24 cellular contexts compared by ENCODE assay signal in the genomic region with DNA sequence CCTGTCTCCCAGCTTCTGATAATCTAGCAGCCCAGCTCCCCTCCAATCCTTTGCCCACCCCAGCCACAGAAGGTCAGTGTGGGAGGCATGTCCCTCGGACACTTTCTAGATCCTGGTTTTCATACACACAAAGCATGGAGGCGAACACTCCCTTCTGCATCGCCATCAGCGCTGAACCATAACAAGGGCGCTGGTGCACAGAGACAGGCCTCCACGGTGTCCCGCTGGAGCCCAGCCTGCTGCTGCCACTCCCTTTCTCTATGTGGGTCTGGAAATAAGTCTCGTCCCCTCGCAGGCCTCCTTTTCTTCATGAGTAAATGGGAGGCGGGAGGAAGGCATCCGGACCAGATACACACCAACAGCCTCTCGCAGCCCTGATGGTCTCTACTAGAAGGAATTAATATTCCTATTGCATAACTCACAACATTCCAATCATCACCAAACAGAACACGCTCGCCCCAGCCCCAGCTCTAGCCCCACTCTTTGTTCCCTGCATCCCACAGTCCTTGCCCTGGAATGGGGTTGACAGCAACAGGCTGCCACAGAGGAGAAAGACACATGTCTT. TPM values are rescaled to one million over a fixed set of nuclear protein-coding genes. Genes with fewer than 3 reads are reported as not detected.
DNase-seq lines count a peak whose midpoint lies in the region; TF ChIP-seq lines count a peak whose summit lies in the region.
"Had no signal": no experiment of that assay in that cellular context is flagged by ENCODE, and none has a peak within 500 bp of the region (broad histone marks: within the 10 kb centered on the region; RNA-seq: fewer than 3 reads in every experiment).

No MANE protein-coding gene starts in this region.

- H3K4me3 Mint-ChIP-seq in nephron: no peak overlapping the region
- H3K4me3 Mint-ChIP-seq in activated CD4-positive, alpha-beta T cell treated with anti-CD3 and anti-CD28 coated beads, Interleukin-2, amount 10 ng/mL, durations not matched to agents 24 days and 14 days: no peak overlapping the region
- H3K4me3 Mint-ChIP-seq: CD4-positive, alpha-beta T cell; endodermal cell; immature natural killer cell; T-helper 17 cell; type B pancreatic cell had no signal

- H3K36me3 Mint-ChIP-seq in nephron (ENCODE audit: low read depth): no peaks in the 10 kb centered on the region
- no peaks in the 10 kb centered on the region for H3K36me3 Mint-ChIP-seq in activated CD4-positive, alpha-beta T cell treated with anti-CD3 and anti-CD28 coated beads, Interleukin-2, amount 10 ng/mL, durations not matched to agents 24 days and 14 days (ENCODE audit: low read depth)
- H3K36me3 Mint-ChIP-seq: activated naive CD4-positive, alpha-beta T cell treated with anti-CD3 and anti-CD28 coated beads, Interleukin-2, amount 50 U/mL, for 72 hours; immature natural killer cell; type B pancreatic cell had no signal

- intact Hi-C loops in activated CD4-positive, alpha-beta T cell treated with anti-CD3 and anti-CD28 coated beads, Interleukin-2, amount 10 ng/mL, durations not matched to agents 24 days and 14 days (cut with micrococcal nuclease): no loop called here

- peaks cover 17% of the 10 kb centered on the region for H3K4me1 Mint-ChIP-seq in nephron
- peaks cover 12% of the 10 kb centered on the region for H3K4me1 Mint-ChIP-seq in activated CD4-positive, alpha-beta T cell treated with anti-CD3 and anti-CD28 coated beads, Interleukin-2, amount 10 ng/mL, durations not matched to agents 24 days and 14 days

- in situ Hi-C loops in ACHN (cut with HindIII; ENCODE audit: low pct_ligation_motif_present, low pct_unique_long_range_greater_than_20kb, low sequenced_read_pairs): no loop called here

- DNase-seq in AG08395 (ENCODE audit: low spot score): peak; percentile 65
- DNase-seq in ELR (ENCODE audit: low read depth): peak; percentile 33
- peak; percentile 43 for DNase-seq in astrocyte of the hippocampus (ENCODE audit: low read depth, low spot score)
- DNase-seq in NCI-H2227 treated with DMSO at 0.1 percent for 48 hours (lab: John Stamatoyannopoulos, UW): no peak
- DNase-seq in activated CD4-positive, alpha-beta T cell treated with anti-CD3 and anti-CD28 coated beads, Interleukin-2, amount 10 ng/mL, durations not matched to agents 24 days and 14 days: no peak
- DNase-seq in SW 1271 (lab: John Stamatoyannopoulos, UW): no peak
- no peak for DNase-seq in ACHN
- DNase-seq: activated T-cell treated with anti-CD3 and anti-CD28 coated beads for 4 hours; aorta; caudate nucleus; CD4-positive, alpha-beta T cell; endodermal cell; hippocampal formation; immature natural killer cell; left lung; mesendoderm; NCI-H1417; NCI-H2081; NCI-H774; stimulated activated CD4-positive, alpha-beta T cell treated with anti-CD3 and anti-CD28 coated beads, Interleukin-2, amount 100 ng/mL, for 48 hours; T-helper 17 cell had no signal

- peak overlapping the region; percentile 33 to 53 (median 50) for H3K27ac Mint-ChIP-seq in nephron
- H3K27ac Mint-ChIP-seq in activated CD4-positive, alpha-beta T cell treated with anti-CD3 and anti-CD28 coated beads, Interleukin-2, amount 10 ng/mL, durations not matched to agents 24 days and 14 days: no peak overlapping the region
- H3K27ac Mint-ChIP-seq: activated naive CD4-positive, alpha-beta T cell treated with anti-CD3 and anti-CD28 coated beads, Interleukin-2, amount 50 U/mL, for 72 hours; CD4-positive, alpha-beta T cell; immature natural killer cell; T-helper 17 cell; type B pancreatic cell had no signal

- H3K9me3 Mint-ChIP-seq in nephron: peaks cover 6% of the 10 kb centered on the region
- H3K9me3 Mint-ChIP-seq in activated CD4-positive, alpha-beta T cell treated with anti-CD3 and anti-CD28 coated beads, Interleukin-2, amount 10 ng/mL, durations not matched to agents 24 days and 14 days: no peaks in the 10 kb centered on the region
- H3K9me3 Mint-ChIP-seq: activated naive CD4-positive, alpha-beta T cell treated with anti-CD3 and anti-CD28 coated beads, Interleukin-2, amount 50 U/mL, for 72 hours; CD4-positive, alpha-beta T cell; endodermal cell; type B pancreatic cell had no signal

- no peak for TF ChIP-seq CTCF in nephron (IDR thresholded peaks at IDR 0.05; ENCODE audit: unreplicated experiment in 3 of 3)

- peaks cover 40% of the 10 kb centered on the region for H3K27me3 Mint-ChIP-seq in nephron (ENCODE audit: low read depth)
- H3K27me3 Mint-ChIP-seq in activated CD4-positive, alpha-beta T cell treated with anti-CD3 and anti-CD28 coated beads, Interleukin-2, amount 10 ng/mL, durations not matched to agents 24 days and 14 days: peaks cover 12% of the 10 kb centered on the region

RNA-seq across cellular contexts. Expression of a gene that starts 14.8 kb away (rescaled TPM):
- total RNA-seq in activated CD4-positive, alpha-beta T cell treated with anti-CD3 and anti-CD28 coated beads, Interleukin-2, amount 10 ng/mL, durations not matched to agents 24 days and 14 days: 0.09 TPM in 1 of 2 replicates, not detected in the other

Comparison
In these comparisons a context has a peak if more than half of its experiments do, and no peak if none do; other contexts are left out.
1. DNase-seq: peak in AG08395 (single experiment), ELR (single experiment) and astrocyte of the hippocampus (single experiment); none in NCI-H2227 treated with DMSO at 0.1 percent for 48 hours (single experiment), activated CD4-positive, alpha-beta T cell treated with anti-CD3 and anti-CD28 coated beads, Interleukin-2, amount 10 ng/mL, durations not matched to agents 24 days and 14 days (single experiment), SW 1271 (0 of 2) and ACHN (single experiment).